ENCODE assay signal across 26 cellular contexts in genomic region chr16:69306031-69306430, GRCh38. TPM values are rescaled to one million over a fixed set of nuclear protein-coding genes. Genes with fewer than 3 reads are reported as not detected.
DNase-seq lines count a peak whose midpoint lies in the region; ATAC-seq, FAIRE-seq and TF ChIP-seq lines count a peak whose summit lies in the region.
"Had no signal": no experiment of that assay in that cellular context is flagged by ENCODE, and none has a peak within 500 bp of the region (broad histone marks: within the 10 kb centered on the region; RNA-seq: fewer than 3 reads in every experiment).

No MANE protein-coding gene starts in this region.

- H3K36me3 ChIP-seq in IMR-90 (ENCODE audit: control insufficient read depth, insufficient read depth, low read length) (peaks cover 23% of the 10 kb centered on the region), kidney (ENCODE audit: control insufficient read depth in 1 of 2, insufficient read depth in 2 of 2, low read length in 2 of 2) (peaks cover 4 to 5% of the 10 kb centered on the region in 2 donors)
- H3K36me3 ChIP-seq: HAP-1 had no signal

- H3K9me3 ChIP-seq in IMR-90 (ENCODE audit: control insufficient read depth, insufficient read depth, low read length) (no peaks in the 10 kb centered on the region), kidney (ENCODE audit: control insufficient read depth in 1 of 2, low read length in 2 of 2) (no peaks in the 10 kb centered on the region)
- H3K9me3 ChIP-seq: A549, HAP-1, MG63, SJSA1 had no signal

- H3K4me3 ChIP-seq in IMR-90 (ENCODE audit: insufficient read depth, low read depth, low read length): no peak overlapping the region
- no peak overlapping the region for H3K4me3 ChIP-seq in kidney (ENCODE audit: low read length in 2 of 2)
- H3K4me3 ChIP-seq: A549, HAP-1, MG63, SJSA1 had no signal

- H2AK5ac ChIP-seq in IMR-90 (ENCODE audit: low read depth, low read length): no peak overlapping the region

- H3K18ac ChIP-seq in IMR-90 (ENCODE audit: low read depth, low read length): no peak overlapping the region

- no peak overlapping the region for H2BK5ac ChIP-seq in IMR-90 (ENCODE audit: low read depth, low read length, poor library complexity, severe bottlenecking)

- in situ Hi-C loops in IMR-90 (cut with MboI; ENCODE audit: low sequenced_read_pairs): no loop called here

- peaks cover 9% of the 10 kb centered on the region; the same call in 1 of the 2 replicates for H3K9me1 ChIP-seq in IMR-90 (ENCODE audit: insufficient read depth, low read length)

- no peak for TF ChIP-seq POLR2A in IMR-90 (IDR thresholded peaks at IDR 0.05; ENCODE audit: low read depth, low read length)

- H4K20me1 ChIP-seq in IMR-90 (ENCODE audit: insufficient read depth, low read length): peaks cover 3% of the 10 kb centered on the region; the same call in 1 of the 2 replicates

- no peak overlapping the region for H3K4me2 ChIP-seq in IMR-90 (ENCODE audit: low read depth, low read length)
- H3K4me2 ChIP-seq: A549 had no signal

- H3K27ac ChIP-seq in IMR-90 (ENCODE audit: insufficient read depth, low read length) (no peak overlapping the region), kidney (ENCODE audit: low read depth in 2 of 2, low read length in 2 of 2) (no peak overlapping the region)
- H3K27ac ChIP-seq: A549, SJSA1 had no signal

- H2AFZ ChIP-seq in IMR-90 (replicated peaks; ENCODE audit: low read length, poor library complexity): no peak overlapping the region

- CTCF ChIA-PET in IMR-90 (lab: Yijun Ruan, JAX): interaction anchor here (0.7 kb wide), 1 partner anchor 117 kb away, joined by 3 read pairs; no protein-coding TSS in a partner anchor
- CTCF ChIA-PET in Calu3 (lab: Charles Lee): interaction anchor here (0.6 kb wide), 1 partner anchor 738 kb away, joined by 3 read pairs; no protein-coding TSS in a partner anchor

- H4K5ac ChIP-seq in IMR-90 (ENCODE audit: low read depth, low read length): no peak overlapping the region

- H3K4me1 Mint-ChIP-seq in Calu3 (ENCODE audit: low read depth, unreplicated experiment): no peaks in the 10 kb centered on the region

- H3K4ac ChIP-seq in IMR-90 (ENCODE audit: low read depth, low read length): no peak overlapping the region

- dilution Hi-C loops in IMR-90 (cut with HindIII; ENCODE audit: low sequenced_read_pairs, unreplicated experiment): no loop called here

- H3K9me3 Mint-ChIP-seq in Calu3 (ENCODE audit: low read depth, unreplicated experiment): no peaks in the 10 kb centered on the region
- H3K9me3 Mint-ChIP-seq: CD14-positive monocyte had no signal

- TF ChIP-seq CTCF in IMR-90 (conservative IDR thresholded peaks at IDR 0.05; ENCODE audit: low read depth, low read length) (no peak), kidney (IDR thresholded peaks at IDR 0.05; ENCODE audit: borderline replicate concordance, extremely low read depth, insufficient read depth) (no peak), Calu3 (IDR thresholded peaks at IDR 0.05; ENCODE audit: unreplicated experiment) (no peak)

- no peak overlapping the region for H2BK20ac ChIP-seq in IMR-90 (ENCODE audit: low read depth, low read length)

- H3K27me3 ChIP-seq in IMR-90 (ENCODE audit: control insufficient read depth, insufficient read depth, low read length): no peaks in the 10 kb centered on the region
- H3K27me3 ChIP-seq: MG63, SJSA1 had no signal

- DNase-seq in AG20443 (ENCODE audit: low spot score): peak; percentile 10
- no peak for DNase-seq in IMR-90
- DNase-seq in dedifferentiated amniotic fluid mesenchymal stem cell (ENCODE audit: extremely low spot score): peak; percentile 61
- peak; percentile 68 for DNase-seq in fibroblast of peridontal ligament (ENCODE audit: extremely low read depth)
- no peak for DNase-seq in kidney
- DNase-seq in Calu3: no peak
- DNase-seq: GOT3; KG1; MG63; NCI-H2081 treated with DMSO at 0.1 percent for 48 hours; NCI-H446; NCI-H524 treated with DMSO at 0.1 percent for 48 hours; NCI-H774; NK-92 treated with Interleukin-12 subunit alpha and Interleukin-12 subunit beta, amount 100 ng/mL, for 24 hours; Right ventricle myocardium superior; RPMI8226; T-helper 1 cell had no signal

- H3K27ac Mint-ChIP-seq in Calu3 (ENCODE audit: unreplicated experiment): no peak overlapping the region
- H3K27ac Mint-ChIP-seq: B cell, CD14-positive monocyte had no signal

- H2BK15ac ChIP-seq in IMR-90 (ENCODE audit: low read depth, low read length): no peak overlapping the region

- H3K4me1 ChIP-seq in IMR-90 (ENCODE audit: control insufficient read depth, insufficient read depth, low read length) (no peaks in the 10 kb centered on the region), kidney (ENCODE audit: control insufficient read depth in 1 of 2, insufficient read depth in 1 of 2, low read depth in 1 of 2, low read length in 2 of 2) (peaks cover 0 to 4% of the 10 kb centered on the region in 2 donors)

- H3K56ac ChIP-seq in IMR-90 (ENCODE audit: extremely low read depth, insufficient read depth, low read length): no peak overlapping the region

- H3K4me3 Mint-ChIP-seq in Calu3 (ENCODE audit: low read depth, unreplicated experiment): no peak overlapping the region
- H3K4me3 Mint-ChIP-seq: B cell, CD14-positive monocyte had no signal

- ATAC-seq in IMR-90 (ENCODE audit: low read depth): no peak
- no peak for ATAC-seq in GM19452 (IDR thresholded peaks at IDR 0.05; ENCODE audit: unreplicated experiment)
- no peak for ATAC-seq in GM18517 (IDR thresholded peaks at IDR 0.05; ENCODE audit: unreplicated experiment)
- ATAC-seq: A549 had no signal

- WGBS in IMR-90 (ENCODE audit: extremely low coverage in 2 of 2, insufficient read length in 1 of 2), 2 experiments: no CpG with 5 or more reads among the region's 1 CpG

- POLR2A ChIA-PET in IMR-90 (lab: Charles Lee; ENCODE audit: unreplicated experiment): no interaction called here

- no peak overlapping the region for H4K91ac ChIP-seq in IMR-90 (ENCODE audit: insufficient read depth, low read depth, low read length)

- H3K9ac ChIP-seq in IMR-90 (ENCODE audit: low read depth, low read length) (no peak overlapping the region), kidney (ENCODE audit: low read length in 2 of 2) (no peak overlapping the region)

- TF ChIP-seq RAD21 in IMR-90 (IDR thresholded peaks at IDR 0.05; ENCODE audit: low read length): no peak

- intact Hi-C loops in IMR-90 (cut with micrococcal nuclease): no loop called here
- intact Hi-C loops in kidney (cut with DNase I): no loop called here
- intact Hi-C loops in Calu3 (cut with micrococcal nuclease; ENCODE audit: unreplicated experiment): no loop called here

- no peak overlapping the region for H2BK120ac ChIP-seq in IMR-90 (ENCODE audit: low read depth, low read length)

- BruUV-seq in IMR-90 (replicated peaks; lab: Mats Ljungman, UMichigan) (TSS peak; percentile 2), Calu3 (replicated peaks; lab: Mats Ljungman, UMichigan) (no TSS peak)

- no peaks in the 10 kb centered on the region for H3K27me3 Mint-ChIP-seq in Calu3 (ENCODE audit: unreplicated experiment)
- H3K27me3 Mint-ChIP-seq: B cell had no signal

- no peak overlapping the region for H4K8ac ChIP-seq in IMR-90 (ENCODE audit: low read depth in 2 of 2, low read length in 2 of 2)

- H3K79me1 ChIP-seq in IMR-90 (ENCODE audit: low read depth in 1 of 2, low read length in 2 of 2): peaks cover 9 to 25% of the 10 kb centered on the region in 2 experiments; a peak in 3 of 4 replicates

- H3K14ac ChIP-seq in IMR-90 (replicated peaks; ENCODE audit: low read depth, low read length): no peak overlapping the region

- FAIRE-seq in kidney (lab: Jason Lieb, UNC): no peak
- FAIRE-seq: A549, G401.6, HTR-8/SVneo had no signal

- no peak overlapping the region for H2AK9ac ChIP-seq in IMR-90 (replicated peaks; ENCODE audit: low read depth, low read length, poor library complexity)

- H3K23ac ChIP-seq in IMR-90 (ENCODE audit: low read depth, low read length): no peak overlapping the region

- peaks cover 5% of the 10 kb centered on the region for H3K36me3 Mint-ChIP-seq in Calu3 (ENCODE audit: insufficient read depth, unreplicated experiment)

TF ChIP-seq in IMR-90, 13 proteins besides CTCF, POLR2A, EP300 and RAD21 (continues in another document):
- TF ChIP-seq SMC3 (IDR thresholded peaks at IDR 0.05; ENCODE audit: low read depth, low read length): no peak
- no peak for TF ChIP-seq MAFK (IDR thresholded peaks at IDR 0.05; ENCODE audit: low read depth, low read length)
- TF ChIP-seq MAZ (IDR thresholded peaks at IDR 0.05; ENCODE audit: borderline replicate concordance, low read depth, low read length): no peak

RNA-seq across cellular contexts. Expression of gene VPS4A, which starts 5.1 kb away (rescaled TPM):
- total RNA-seq in IMR-90 (2012; rRNA removed) (23.3 and 25.3 TPM in 2 replicates), kidney (38.6 TPM), Calu3 (2022) (31.4 and 34.4 TPM in 2 replicates)
- polyA plus RNA-seq in IMR-90 (2012; rRNA removed) (23.3 and 25.2 TPM in 2 replicates), kidney (ENCODE audit: insufficient read depth, low read depth, low replicate concordance) (62.1 TPM)
- 21.9 TPM in 2 replicates for polyA plus RNA-seq in IMR-90 (2012; cell fraction: cytosol; rRNA removed)
- 43.1 and 50.4 TPM in 2 replicates for polyA plus RNA-seq in IMR-90 (2012; cell fraction: nucleus; rRNA removed; ENCODE audit: low replicate concordance)

RNA-seq across cellular contexts. Expression of gene PDF, which starts 24.4 kb away (rescaled TPM):
- total RNA-seq in IMR-90 (2012; rRNA removed) (4.5 and 7.5 TPM in 2 replicates), kidney (22.4 TPM), Calu3 (2022) (25.5 and 29.4 TPM in 2 replicates)
- polyA plus RNA-seq in IMR-90 (2012; rRNA removed) (6.4 and 7.6 TPM in 2 replicates), kidney (ENCODE audit: insufficient read depth, low read depth, low replicate concordance) (30.8 TPM)
- polyA plus RNA-seq in IMR-90 (2012; cell fraction: cytosol; rRNA removed): 10.9 and 17.5 TPM in 2 replicates
- 6.6 and 10.2 TPM in 2 replicates for polyA plus RNA-seq in IMR-90 (2012; cell fraction: nucleus; rRNA removed; ENCODE audit: low replicate concordance)

RNA-seq across cellular contexts. Expression of gene COG8, which starts 33.3 kb away (rescaled TPM):
- 19.4 and 26.2 TPM in 2 replicates for total RNA-seq in IMR-90 (2012; rRNA removed)
- 22.8 and 23.4 TPM in 2 replicates for polyA plus RNA-seq in IMR-90 (2012; rRNA removed)
- polyA plus RNA-seq in IMR-90 (2012; cell fraction: cytosol; rRNA removed): 16.0 and 27.1 TPM in 2 replicates
- polyA plus RNA-seq in IMR-90 (2012; cell fraction: nucleus; rRNA removed; ENCODE audit: low replicate concordance): 19.7 and 25.4 TPM in 2 replicates
- 49.5 TPM for total RNA-seq in kidney
- 33.8 TPM for polyA plus RNA-seq in kidney (ENCODE audit: insufficient read depth, low read depth, low replicate concordance)
- total RNA-seq in Calu3 (2022): 55.0 and 57.4 TPM in 2 replicates

RNA-seq across cellular contexts. Expression of gene NIP7, which starts 33.5 kb away (rescaled TPM):
- total RNA-seq in IMR-90 (2012; rRNA removed) (28.3 and 40.5 TPM in 2 replicates), kidney (20.2 TPM), Calu3 (2022) (55.8 and 59.8 TPM in 2 replicates)
- polyA plus RNA-seq in IMR-90 (2012; rRNA removed) (10.6 and 14.0 TPM in 2 replicates), kidney (ENCODE audit: insufficient read depth, low read depth, low replicate concordance) (9.9 TPM)
- 3.4 and 16.1 TPM in 2 replicates for polyA plus RNA-seq in IMR-90 (2012; cell fraction: cytosol; rRNA removed)
- 3.0 and 8.0 TPM in 2 replicates for polyA plus RNA-seq in IMR-90 (2012; cell fraction: nucleus; rRNA removed; ENCODE audit: low replicate concordance)

RNA-seq across cellular contexts. Expression of gene TMED6, which starts 45.6 kb away (rescaled TPM):
- total RNA-seq in IMR-90 (2012; rRNA removed) (not detected in 2 replicates), kidney (2.6 TPM), Calu3 (2022) (1.4 and 1.7 TPM in 2 replicates)
- polyA plus RNA-seq in IMR-90 (2012; rRNA removed) (0.10 and 0.20 TPM in 2 replicates), kidney (ENCODE audit: insufficient read depth, low read depth, low replicate concordance) (11.5 TPM)
- polyA plus RNA-seq in IMR-90 (2012; cell fraction: cytosol; rRNA removed): not detected in 2 replicates
- 0.08 and 0.73 TPM in 2 replicates for polyA plus RNA-seq in IMR-90 (2012; cell fraction: nucleus; rRNA removed; ENCODE audit: low replicate concordance)
- total RNA-seq: Right ventricle myocardium superior had no signal
- polyA plus RNA-seq: CD14-positive monocyte had no signal

Comparison
In these comparisons a context has a peak if more than half of its experiments do, and no peak if none do; other contexts are left out.
1. DNase-seq: peak in AG20443 (single experiment), dedifferentiated amniotic fluid mesenchymal stem cell (single experiment) and fibroblast of peridontal ligament (single experiment); none in IMR-90 (single experiment), kidney (single experiment) and Calu3 (single experiment).